Comparison of ENCODE assay signal across 8 cellular contexts in the genomic region with DNA sequence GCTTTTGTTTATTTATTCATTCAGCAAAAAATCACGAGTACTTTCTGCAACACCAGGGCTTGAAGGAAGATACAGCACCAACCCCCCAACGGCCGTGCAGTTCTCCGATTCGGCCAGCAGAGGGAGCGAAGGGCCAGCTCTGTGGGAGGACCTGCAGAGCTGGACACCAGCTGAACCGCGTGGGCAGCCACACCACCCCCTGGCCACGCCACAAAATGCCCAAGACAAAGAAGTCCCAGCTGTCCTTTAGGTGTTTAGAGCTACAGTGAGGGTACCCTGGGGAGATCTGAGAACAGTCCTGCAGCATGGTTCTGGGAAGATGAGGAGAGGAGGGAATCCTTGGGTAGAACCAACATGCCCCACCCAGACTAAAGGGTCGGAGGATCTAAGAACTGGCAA.
DNase-seq lines count a peak whose midpoint lies in the region; ATAC-seq and TF ChIP-seq lines count a peak whose summit lies in the region.

No MANE protein-coding gene starts in this region.

- peaks cover 2% of the 10 kb centered on the region for H3K36me3 Mint-ChIP-seq in activated CD4-positive, alpha-beta memory T cell treated with anti-CD3 and anti-CD28 coated beads, Interleukin-2, amount 10 ng/mL, durations not matched to agents 7 days and 5 days (ENCODE audit: low read depth)

- POLR2A ChIA-PET in activated CD4-positive, alpha-beta memory T cell treated with anti-CD3 and anti-CD28 coated beads, Interleukin-2, amount 10 ng/mL, durations not matched to agents 7 days and 5 days (lab: Charles Lee), result no interaction called here

- intact Hi-C loops in dorsolateral prefrontal cortex (cut with DNase I), result loop anchor here (1.0 to 10.0 kb wide), 5 partner anchors 84 to 432 kb away; partner anchors contain the start of gene RELL1 (in 1 of the 2)

- peak; percentile 71 for ATAC-seq in HG02973 (IDR thresholded peaks at IDR 0.05; ENCODE audit: unreplicated experiment)

- DNase-seq in NCI-H187 (lab: John Stamatoyannopoulos, UW) (peak; percentile 8 to 59), NCI-H187 treated with DMSO at 0.1 percent for 48 hours (lab: John Stamatoyannopoulos, UW) (no peak), NCI-H446 treated with DMSO at 0.1 percent for 48 hours (lab: John Stamatoyannopoulos, UW) (peak; percentile 14), dorsolateral prefrontal cortex (peak; percentile 69 to 89 (median 84)), medulla oblongata (ENCODE audit: extremely low spot score) (peak; percentile 89)
- DNase-seq in activated CD4-positive, alpha-beta memory T cell treated with anti-CD3 and anti-CD28 coated beads, Interleukin-2, amount 10 ng/mL, durations not matched to agents 7 days and 5 days, result peak; percentile 78
- DNase-seq in stimulated activated CD8-positive, alpha-beta memory T cell treated with anti-CD3 and anti-CD28 coated beads, Interleukin-12 subunit alpha, Interleukin-12 subunit beta, amount 100 ng/mL, for 4 hours (ENCODE audit: low read depth), result peak; percentile 42

- TF ChIP-seq CTCF in dorsolateral prefrontal cortex (IDR thresholded peaks at IDR 0.05 in 54 of 56, conservative IDR thresholded peaks at IDR 0.05 in 2 of 56; ENCODE audit: low read depth in 1 of 56, partially characterized antibody in 56 of 56), result peak; percentile 87 to 100 (median 98)

- no peak overlapping the region for H3K4me3 Mint-ChIP-seq in activated CD4-positive, alpha-beta memory T cell treated with anti-CD3 and anti-CD28 coated beads, Interleukin-2, amount 10 ng/mL, durations not matched to agents 7 days and 5 days

- H3K9me3 Mint-ChIP-seq in activated CD4-positive, alpha-beta memory T cell treated with anti-CD3 and anti-CD28 coated beads, Interleukin-2, amount 10 ng/mL, durations not matched to agents 7 days and 5 days, result no peaks in the 10 kb centered on the region

- no peaks in the 10 kb centered on the region for H3K27me3 ChIP-seq in dorsolateral prefrontal cortex

- no peaks in the 10 kb centered on the region for H3K27me3 Mint-ChIP-seq in activated CD4-positive, alpha-beta memory T cell treated with anti-CD3 and anti-CD28 coated beads, Interleukin-2, amount 10 ng/mL, durations not matched to agents 7 days and 5 days

- H3K27ac ChIP-seq in dorsolateral prefrontal cortex, result no peak overlapping the region

- CTCF ChIA-PET in activated CD4-positive, alpha-beta memory T cell treated with anti-CD3 and anti-CD28 coated beads, Interleukin-2, amount 10 ng/mL, durations not matched to agents 7 days and 5 days (lab: Charles Lee), result interaction anchor here (0.6 to 3.2 kb wide), 29 partner anchors 8 to 437 kb away, joined by 3 to 39 read pairs (median 5); partner anchors contain the start of gene RELL1

- peaks cover 54% of the 10 kb centered on the region for H3K4me1 Mint-ChIP-seq in activated CD4-positive, alpha-beta memory T cell treated with anti-CD3 and anti-CD28 coated beads, Interleukin-2, amount 10 ng/mL, durations not matched to agents 7 days and 5 days

- H3K4me3 ChIP-seq in dorsolateral prefrontal cortex, result no peak overlapping the region

- no peak overlapping the region for H3K27ac Mint-ChIP-seq in activated CD4-positive, alpha-beta memory T cell treated with anti-CD3 and anti-CD28 coated beads, Interleukin-2, amount 10 ng/mL, durations not matched to agents 7 days and 5 days
